ENCODE assay signal across 23 cellular contexts in genomic region chr11:42098075-42098474, GRCh38.
DNase-seq lines count a peak whose midpoint lies in the region; ATAC-seq and TF ChIP-seq lines count a peak whose summit lies in the region.
"Had no signal": no experiment of that assay in that cellular context is flagged by ENCODE, and none has a peak within 500 bp of the region (broad histone marks: within the 10 kb centered on the region; RNA-seq: fewer than 3 reads in every experiment).

No MANE protein-coding gene starts in this region.

- H3K4me3 ChIP-seq in LNCaP clone FGC (ENCODE audit: low read depth, low read length) (no peak overlapping the region), lower lobe of right lung (no peak overlapping the region), upper lobe of right lung (no peak overlapping the region), gastroesophageal sphincter (no peak overlapping the region)
- H3K4me3 ChIP-seq: BLaER1, GM12878 had no signal

- H3K27ac ChIP-seq in lower lobe of right lung (no peak overlapping the region), upper lobe of right lung (no peak overlapping the region), gastroesophageal sphincter (no peak overlapping the region)
- H3K27ac ChIP-seq: BLaER1 had no signal

- peak; percentile 68 to 69 for ATAC-seq in lower lobe of right lung
- ATAC-seq in upper lobe of right lung, result peak; percentile 74
- no peak for ATAC-seq in gastroesophageal sphincter
- ATAC-seq: GM12878 had no signal

- H3K9me3 ChIP-seq in lower lobe of right lung, result no peaks in the 10 kb centered on the region
- H3K9me3 ChIP-seq in upper lobe of right lung, result no peaks in the 10 kb centered on the region
- peaks cover 0 to 6% (median 0%) of the 10 kb centered on the region in 3 donors for H3K9me3 ChIP-seq in gastroesophageal sphincter
- H3K9me3 ChIP-seq: BE2C, BLaER1 had no signal

- TF ChIP-seq CTCF in LNCaP clone FGC (IDR thresholded peaks at IDR 0.05; ENCODE audit: control insufficient read depth, extremely low read depth, insufficient read depth) (no peak), lower lobe of right lung (IDR thresholded peaks at IDR 0.05) (no peak), upper lobe of right lung (IDR thresholded peaks at IDR 0.05) (no peak), gastroesophageal sphincter (IDR thresholded peaks at IDR 0.05) (no peak)

- intact Hi-C loops in lower lobe of right lung (cut with DNase I), result no loop called here
- intact Hi-C loops in upper lobe of right lung (cut with DNase I), result no loop called here

- TF ChIP-seq POLR2A in gastroesophageal sphincter (IDR thresholded peaks at IDR 0.05), result no peak

- no peak for TF ChIP-seq EP300 in gastroesophageal sphincter (IDR thresholded peaks at IDR 0.05)

- H3K36me3 ChIP-seq in lower lobe of right lung (no peaks in the 10 kb centered on the region), upper lobe of right lung (no peaks in the 10 kb centered on the region), gastroesophageal sphincter (no peaks in the 10 kb centered on the region)
- H3K36me3 ChIP-seq: BE2C, BLaER1 had no signal

- WGBS in gastroesophageal sphincter (ENCODE audit: low coverage in 1 of 2), 2 donors, result 22 to 33% methylated on average over 1 of the region's 1 CpG

- H3K27me3 ChIP-seq in lower lobe of right lung (ENCODE audit: low read depth), result no peaks in the 10 kb centered on the region
- no peaks in the 10 kb centered on the region for H3K27me3 ChIP-seq in upper lobe of right lung
- no peaks in the 10 kb centered on the region for H3K27me3 ChIP-seq in gastroesophageal sphincter
- H3K27me3 ChIP-seq: BE2C, BLaER1 had no signal

- DNase-seq in LNCaP clone FGC (ENCODE audit: low read depth) (peak; percentile 3), lower lobe of right lung (no peak), upper lobe of right lung (no peak), NCI-H510A treated with DMSO at 0.1 percent for 48 hours (lab: John Stamatoyannopoulos, UW) (no peak)
- no peak for DNase-seq in activated CD4-positive, CD25-positive, alpha-beta regulatory T cell (lab: John Stamatoyannopoulos, UW)
- DNase-seq: 8988T; ACHN; BE2C; C1 segment of cervical spinal cord; CD4-positive, alpha-beta memory T cell; CD4-positive, CD25-positive, alpha-beta regulatory T cell; CD8-positive, alpha-beta memory T cell; COR-L47; DMS 273 treated with DMSO at 0.1 percent for 48 hours; DMS153; DMS53; DMS79; DND-41; EL; GDM1 had no signal

- H3K4me1 ChIP-seq in lower lobe of right lung (no peaks in the 10 kb centered on the region), upper lobe of right lung (no peaks in the 10 kb centered on the region), gastroesophageal sphincter (no peaks in the 10 kb centered on the region)
- H3K4me1 ChIP-seq: BE2C, BLaER1 had no signal
